Comparison of ENCODE assay signal across 8 cellular contexts in genomic region chr7:130063036-130063435, GRCh38. TPM values are rescaled to one million over a fixed set of nuclear protein-coding genes. Genes with fewer than 3 reads are reported as not detected.
A peak's percentile ranks its signal among the peaks of the same experiment; 100 is the strongest.
DNase-seq lines count a peak whose midpoint lies in the region; ATAC-seq and TF ChIP-seq lines count a peak whose summit lies in the region.

No MANE protein-coding gene starts in this region.

- DNase-seq in AG09319 (ENCODE audit: extremely low read depth, low read depth) (no peak), HCT116 (ENCODE audit: low read depth, low spot score) (no peak), RPMI7951 (ENCODE audit: low read depth) (peak; percentile 41), glutamatergic neuron (peak; percentile 83), NCI-H510A treated with DMSO at 0.1 percent for 48 hours (lab: John Stamatoyannopoulos, UW) (no peak)
- DNase-seq in activated T-helper 1 cell treated with anti-CD3 and anti-CD28 coated beads, Interleukin-2, amount 50 U/mL, for 16 hours (ENCODE audit: low read depth in 1 of 2, low spot score in 1 of 2): peak; percentile 41 to 54
- peak; percentile 61 to 70 for DNase-seq in stimulated activated CD4-positive, alpha-beta T cell treated with anti-CD3 and anti-CD28 coated beads, Interleukin-1b, Interleukin-23, amount 100 ng/mL, for 4 hours (ENCODE audit: low read depth in 2 of 2)

- H3K27me3 ChIP-seq in HCT116 (ENCODE audit: insufficient read depth, low read length): no peaks in the 10 kb centered on the region

- no peak overlapping the region for H3K27ac Mint-ChIP-seq in glutamatergic neuron (ENCODE audit: unreplicated experiment)

- peaks cover 0 to 3% of the 10 kb centered on the region in 2 experiments; a peak in 1 of 4 replicates for H3K4me1 ChIP-seq in HCT116 (ENCODE audit: control insufficient read depth in 1 of 2, insufficient read depth in 2 of 2, low read length in 2 of 2)

- RAD21 ChIA-PET in HCT116 (lab: Charles Lee; ENCODE audit: low non-redundant PET in 1 of 2, low total read pairs in 2 of 2, uncharacterized antibody in 2 of 2, unreplicated experiment in 2 of 2): no interaction called here

- TF ChIP-seq RAD21 in HCT116 (IDR thresholded peaks at IDR 0.05; ENCODE audit: low read depth): peak; percentile 74

- ATAC-seq in HCT116 (peak; percentile 86), GM21515 (IDR thresholded peaks at IDR 0.05; ENCODE audit: unreplicated experiment) (no peak)

- H3K4me3 ChIP-seq in HCT116 (replicated peaks in 1 of 2; ENCODE audit: low read depth in 1 of 2, low read length in 2 of 2): no peak overlapping the region

- no peak overlapping the region for H3K27ac ChIP-seq in HCT116 (ENCODE audit: low read depth, low read length)

- H3K27me3 Mint-ChIP-seq in glutamatergic neuron (ENCODE audit: unreplicated experiment): peaks cover 2% of the 10 kb centered on the region

- TF ChIP-seq CTCF in AG09319 (IDR thresholded peaks at IDR 0.05; ENCODE audit: low read depth, low read length) (peak; percentile 75), HCT116 (IDR thresholded peaks at IDR 0.05 in 2 of 3, conservative IDR thresholded peaks at IDR 0.05 in 1 of 3; ENCODE audit: borderline replicate concordance in 1 of 3, insufficient read depth in 1 of 3, low read depth in 2 of 3, low read length in 2 of 3) (peak; percentile 61 to 93 (median 91); a peak in 5 of 6 replicates), glutamatergic neuron (IDR thresholded peaks at IDR 0.05; ENCODE audit: partially characterized antibody, unreplicated experiment) (peak; percentile 83)

- H3K9ac ChIP-seq in HCT116 (ENCODE audit: low read length): no peak overlapping the region

- BruUV-seq in HCT116 (replicated peaks; lab: Mats Ljungman, UMichigan): no TSS peak

- H3K36me3 ChIP-seq in HCT116 (ENCODE audit: control insufficient read depth in 1 of 2, insufficient read depth in 2 of 2, low read length in 2 of 2): no peaks in the 10 kb centered on the region

- no peak for TF ChIP-seq POLR2A in HCT116 (IDR thresholded peaks at IDR 0.05; ENCODE audit: borderline replicate concordance, extremely low read depth, insufficient read depth, insufficient read length)

- no peaks in the 10 kb centered on the region for H3K79me2 ChIP-seq in HCT116 (ENCODE audit: insufficient read depth, low read length)

- intact Hi-C loops in HCT116 (cut with micrococcal nuclease): loop anchor here (1.0 kb wide), 1 partner anchor 659 kb away; no protein-coding TSS in a partner anchor

- POLR2A ChIA-PET in HCT116 (lab: Charles Lee): no interaction called here

- no peak overlapping the region for H3K4me2 ChIP-seq in HCT116 (ENCODE audit: low read length)

- H3K4me1 Mint-ChIP-seq in glutamatergic neuron (ENCODE audit: low read depth, unreplicated experiment): no peaks in the 10 kb centered on the region

- no peaks in the 10 kb centered on the region for H3K9me3 Mint-ChIP-seq in glutamatergic neuron (ENCODE audit: unreplicated experiment)

- H3K4me3 Mint-ChIP-seq in glutamatergic neuron (ENCODE audit: unreplicated experiment): no peak overlapping the region

- CTCF ChIA-PET in HCT116 (lab: Charles Lee): interaction anchor here (0.7 to 1.7 kb wide), 2 partner anchors 350 to 695 kb away, joined by 3 to 7 read pairs; no protein-coding TSS in a partner anchor

- no peaks in the 10 kb centered on the region for H3K9me2 ChIP-seq in HCT116 (ENCODE audit: insufficient read depth)

- H4K20me1 ChIP-seq in HCT116 (ENCODE audit: insufficient read depth): no peaks in the 10 kb centered on the region

- no peaks in the 10 kb centered on the region for H3K9me3 ChIP-seq in HCT116 (ENCODE audit: control insufficient read depth in 1 of 2, insufficient read depth in 1 of 2, low read depth in 1 of 2, low read length in 2 of 2)

- peak overlapping the region; percentile 74 for H2AFZ ChIP-seq in HCT116 (ENCODE audit: low read depth, low read length, poor library complexity, severe bottlenecking)

- H3K36me3 Mint-ChIP-seq in glutamatergic neuron (ENCODE audit: unreplicated experiment): no peaks in the 10 kb centered on the region

TF ChIP-seq in HCT116, 20 proteins besides CTCF, POLR2A, EP300 and RAD21:
- TF ChIP-seq CBX3 (IDR thresholded peaks at IDR 0.05; ENCODE audit: low read depth) (0 out of 2 replicates have a peak, but pooled peaks have one; percentile 19), JUND (IDR thresholded peaks at IDR 0.05) (no peak)

RNA-seq across cellular contexts. Expression of gene KLHDC10, which starts 7.3 kb away (rescaled TPM):
- total RNA-seq in HCT116 (2021; ENCODE audit: unreplicated experiment) (25.8 TPM), glutamatergic neuron (ENCODE audit: unreplicated experiment) (29.8 TPM)
- polyA plus RNA-seq in HCT116 (2012): 16.6 and 18.4 TPM in 2 replicates
- 21.3 and 23.7 TPM in 2 replicates for total RNA-seq in RPMI7951 (2014; rRNA removed; shearing (Covaris generic))

RNA-seq across cellular contexts. Expression of gene ZC3HC1, which starts 11.9 kb away (rescaled TPM):
- total RNA-seq in HCT116 (2021; ENCODE audit: unreplicated experiment) (23.0 TPM), glutamatergic neuron (ENCODE audit: unreplicated experiment) (30.1 TPM)
- polyA plus RNA-seq in HCT116 (2012): 13.4 and 17.7 TPM in 2 replicates
- total RNA-seq in RPMI7951 (2014; rRNA removed; shearing (Covaris generic)): 34.7 and 38.0 TPM in 2 replicates

Comparison
In these comparisons a context has a peak if more than half of its experiments do, and no peak if none do; other contexts are left out.
1. DNase-seq: peak in RPMI7951 (single experiment), activated T-helper 1 cell treated with anti-CD3 and anti-CD28 coated beads, Interleukin-2, amount 50 U/mL, for 16 hours (2 of 2), glutamatergic neuron (single experiment) and stimulated activated CD4-positive, alpha-beta T cell treated with anti-CD3 and anti-CD28 coated beads, Interleukin-1b, Interleukin-23, amount 100 ng/mL, for 4 hours (2 of 2); none in AG09319 (single experiment), HCT116 (single experiment) and NCI-H510A treated with DMSO at 0.1 percent for 48 hours (single experiment).
2. Peak in every context shown above with its lines, with median percentiles within 50 percentile points of each other: CTCF ChIP-seq.